Comparison of ENCODE assay signal across 17 cellular contexts in genomic region chr2:153770359-153770991, GRCh38.
A peak's percentile ranks its signal among the peaks of the same experiment; 100 is the strongest.
DNase-seq lines count a peak whose midpoint lies in the region; ATAC-seq and TF ChIP-seq lines count a peak whose summit lies in the region.
"Had no signal": no experiment of that assay in that cellular context is flagged by ENCODE, and none has a peak within 500 bp of the region (broad histone marks: within the 10 kb centered on the region; RNA-seq: fewer than 3 reads in every experiment).

No MANE protein-coding gene starts in this region.

- no peaks in the 10 kb centered on the region for H3K36me3 ChIP-seq in GM23248 (ENCODE audit: low read depth)
- H3K36me3 ChIP-seq in PC-9 (ENCODE audit: low read depth), result no peaks in the 10 kb centered on the region
- H3K36me3 ChIP-seq in iPS DF 6.9 (ENCODE audit: control insufficient read depth, insufficient read depth, low read length), result no peaks in the 10 kb centered on the region
- H3K36me3 ChIP-seq: BLaER1, cardiac muscle cell had no signal

- DNase-seq in AML-193 (lab: John Stamatoyannopoulos, UW), result peak; percentile 2 to 14
- DNase-seq in GM23248, result peak; percentile 7
- DNase-seq in PC-9, result no peak
- peak; percentile 18 for DNase-seq in iPS DF 6.9 (ENCODE audit: low read depth, low spot score)
- no peak for DNase-seq in activated naive CD4-positive, alpha-beta T cell treated with anti-CD3 and anti-CD28 coated beads, Interleukin-2, amount 50 U/mL, for 16 hours
- DNase-seq in NOMO-1 (lab: John Stamatoyannopoulos, UW; ENCODE audit: unreplicated experiment in 2 of 2), result no peak
- no peak for DNase-seq in epidermal melanocyte (ENCODE audit: insufficient read length, low spot score)
- DNase-seq: activated CD4-positive, alpha-beta T cell treated with anti-CD3 and anti-CD28 coated beads for 4 hours; GDM1; mucosa of descending colon; MV-4-11; NCI-H524; stimulated activated naive CD8-positive, alpha-beta T cell treated with anti-CD3 and anti-CD28 coated beads, Interleukin-15, Interleukin-2, amounts not matched to agents 100 U/mL and 50 U/mL, for 24 hours; SW 1271 had no signal

- H3K79me2 ChIP-seq in GM23248 (ENCODE audit: insufficient read depth) (no peaks in the 10 kb centered on the region), PC-9 (ENCODE audit: low read depth) (no peaks in the 10 kb centered on the region)

- intact Hi-C loops in PC-9 (cut with micrococcal nuclease; ENCODE audit: unreplicated experiment), result no loop called here

- WGBS in GM23248 (ENCODE audit: low coverage in 1 of 2, low lambda C conversion rate in 2 of 2, missing lambda C conversion rate in 2 of 2), 2 experiments, result 39 to 43% methylated on average over 4 of the region's 4 CpGs
- no CpG with 5 or more reads among the region's 4 CpGs for WGBS in iPS DF 6.9 (ENCODE audit: insufficient coverage, insufficient read length)

- in situ Hi-C loops in GM23248 (cut with MboI), result no loop called here

- H3K4me2 ChIP-seq in GM23248 (ENCODE audit: unreplicated experiment) (no peak overlapping the region), PC-9 (no peak overlapping the region)
- H3K4me2 ChIP-seq: BLaER1 had no signal

- no peak for ATAC-seq in HG03469 (IDR thresholded peaks at IDR 0.05; ENCODE audit: unreplicated experiment)
- ATAC-seq: mucosa of descending colon; stimulated activated naive CD8-positive, alpha-beta T cell treated with anti-CD3 and anti-CD28 coated beads, Interleukin-15, Interleukin-2, amounts not matched to agents 100 U/mL and 50 U/mL, for 24 hours had no signal

- H3K9ac ChIP-seq in GM23248, result no peak overlapping the region
- H3K9ac ChIP-seq: BLaER1 had no signal

- no TSS peak for BruUV-seq in PC-9 (replicated peaks; lab: Mats Ljungman, UMichigan)

- CTCF ChIA-PET in PC-9 (lab: Charles Lee), result no interaction called here

- POLR2A ChIA-PET in PC-9 (lab: Charles Lee; ENCODE audit: unreplicated experiment), result no interaction called here

- H3K4me1 ChIP-seq in GM23248 (ENCODE audit: insufficient read depth) (no peaks in the 10 kb centered on the region), PC-9 (replicated peaks; ENCODE audit: insufficient read depth) (no peaks in the 10 kb centered on the region), iPS DF 6.9 (ENCODE audit: control insufficient read depth, insufficient read depth, low read length) (no peaks in the 10 kb centered on the region)

- no peak overlapping the region for H2AFZ ChIP-seq in GM23248
- H2AFZ ChIP-seq in PC-9, result no peak overlapping the region

- H4K20me1 ChIP-seq in GM23248 (ENCODE audit: insufficient read depth), result no peaks in the 10 kb centered on the region
- H4K20me1 ChIP-seq in PC-9 (ENCODE audit: insufficient read depth), result no peaks in the 10 kb centered on the region
- H4K20me1 ChIP-seq: BLaER1 had no signal

- H3K27me3 ChIP-seq in GM23248 (replicated peaks; ENCODE audit: insufficient read depth), result no peaks in the 10 kb centered on the region
- H3K27me3 ChIP-seq in PC-9 (ENCODE audit: insufficient read depth, low read depth), result no peaks in the 10 kb centered on the region
- no peaks in the 10 kb centered on the region for H3K27me3 ChIP-seq in iPS DF 6.9 (ENCODE audit: control insufficient read depth, insufficient read depth, low read length)
- H3K27me3 ChIP-seq: BLaER1, cardiac muscle cell had no signal

- no peaks in the 10 kb centered on the region for H3F3A ChIP-seq in GM23248 (ENCODE audit: insufficient read depth)
- no peaks in the 10 kb centered on the region for H3F3A ChIP-seq in PC-9 (ENCODE audit: insufficient read depth, low read depth)

- H3K9me3 ChIP-seq in GM23248 (ENCODE audit: low read depth), result peaks cover 11% of the 10 kb centered on the region
- H3K9me3 ChIP-seq in PC-9 (ENCODE audit: insufficient read depth, low read depth), result peaks cover 6% of the 10 kb centered on the region; the same call in 1 of the 2 replicates
- H3K9me3 ChIP-seq in iPS DF 6.9 (ENCODE audit: control insufficient read depth, insufficient read depth, low read length), result no peaks in the 10 kb centered on the region

- H3K9me2 ChIP-seq in GM23248 (ENCODE audit: insufficient read depth) (no peaks in the 10 kb centered on the region), PC-9 (ENCODE audit: insufficient read depth) (no peaks in the 10 kb centered on the region)

- no peak overlapping the region for H3K27ac ChIP-seq in GM23248
- no peak overlapping the region for H3K27ac ChIP-seq in PC-9
- no peak overlapping the region for H3K27ac ChIP-seq in iPS DF 6.9 (ENCODE audit: low read length)
- H3K27ac ChIP-seq: BLaER1, cardiac muscle cell had no signal

- peak; percentile 39; the same call in 1 of the 2 replicates for TF ChIP-seq CTCF in PC-9 (conservative IDR thresholded peaks at IDR 0.05)

- no peak overlapping the region for H3K4me3 ChIP-seq in GM23248
- no peak overlapping the region for H3K4me3 ChIP-seq in PC-9
- H3K4me3 ChIP-seq in iPS DF 6.9 (ENCODE audit: low read length), result no peak overlapping the region
- H3K4me3 ChIP-seq: BLaER1, cardiac muscle cell, mucosa of descending colon had no signal

Comparison
In these comparisons a context has a peak if more than half of its experiments do, and no peak if none do; other contexts are left out.
1. DNase-seq: peak in AML-193 (2 of 2), GM23248 (single experiment) and iPS DF 6.9 (single experiment); none in PC-9 (0 of 2), activated naive CD4-positive, alpha-beta T cell treated with anti-CD3 and anti-CD28 coated beads, Interleukin-2, amount 50 U/mL, for 16 hours (single experiment), NOMO-1 (0 of 2) and epidermal melanocyte (single experiment).